In genomic region chr14:34462132-34462893, GRCh38 we compare ENCODE assay signal across 8 cellular contexts. TPM values are rescaled to one million over a fixed set of nuclear protein-coding genes. Genes with fewer than 3 reads are reported as not detected.
A peak's percentile ranks its signal among the peaks of the same experiment; 100 is the strongest.
DNase-seq lines count a peak whose midpoint lies in the region; ATAC-seq, FAIRE-seq and TF ChIP-seq lines count a peak whose summit lies in the region.

Gene SPTSSA (minus strand): TSS chr14:34462240. CDS start chr14:34462207, 33 bp downstream.

- H3K4me2 ChIP-seq in HepG2 (ENCODE audit: low read depth, low read length): peak within 1 kb of the TSS; percentile 100

- intact Hi-C loops in HepG2 (cut with micrococcal nuclease; ENCODE audit: unreplicated experiment): loop anchor here (5.0 to 10.0 kb wide), 3 partner anchors 75 to 522 kb away; partner anchors contain the start of genes EAPP and SRP54

- TF ChIP-seq EP300 in HepG2 (IDR thresholded peaks at IDR 0.05; ENCODE audit: low read depth in 2 of 2, low read length in 2 of 2) (peak; percentile 23 to 55; a peak in 2 of 4 replicates), HepG2 (CRISPR knock-in tag; IDR thresholded peaks at IDR 0.05; ENCODE audit: borderline replicate concordance) (peak; percentile 39; the same call in 1 of the 2 replicates)

- peaks cover 77% of the 10 kb centered on the region for H3K4me1 ChIP-seq in HepG2 (ENCODE audit: insufficient read depth, low read length)

- TF ChIP-seq RAD21 in HepG2 (CRISPR knock-in tag; IDR thresholded peaks at IDR 0.05): peak; percentile 80

- DNase-seq in C1 segment of cervical spinal cord (lab: John Stamatoyannopoulos, UW): peak; percentile 44 to 97 (median 90)
- peak; percentile 98 for DNase-seq in NCI-H69 (lab: John Stamatoyannopoulos, UW)
- DNase-seq in activated CD4-positive, alpha-beta T cell treated with anti-CD3 and anti-CD28 coated beads, Interleukin-2, amount 50 U/mL, for 24 hours (ENCODE audit: low read depth in 1 of 2, low spot score in 1 of 2): peak; percentile 67 to 83
- peak; percentile 93 for DNase-seq in dedifferentiated amniotic fluid mesenchymal stem cell (ENCODE audit: extremely low spot score)
- peak; percentile 90 for DNase-seq in HepG2 (ENCODE audit: low spot score)
- DNase-seq in stimulated activated CD4-positive, alpha-beta T cell treated with anti-CD3 and anti-CD28 coated beads, Interleukin-4, amount 100 ng/mL, for 1 hour: peak; percentile 90

- H4K20me1 ChIP-seq in HepG2 (ENCODE audit: insufficient read depth, low read length): peaks cover 33% of the 10 kb centered on the region

- TF ChIP-seq CTCF in HepG2 (CRISPR knock-in tag; IDR thresholded peaks at IDR 0.05): no peak

- H3K9ac ChIP-seq in HepG2 (ENCODE audit: insufficient read depth, low read depth, low read length): peak within 1 kb of the TSS; percentile 88

- ATAC-seq in GM19372 (IDR thresholded peaks at IDR 0.05; ENCODE audit: low read depth, unreplicated experiment) (peak; percentile 83), HG03521 (IDR thresholded peaks at IDR 0.05; ENCODE audit: unreplicated experiment) (peak; percentile 91), HepG2 (peak; percentile 89)

- BruUV-seq in HepG2 (replicated peaks; lab: Mats Ljungman, UMichigan): no TSS peak

- peaks cover 0 to 4% of the 10 kb centered on the region in 2 experiments; a peak in 1 of 5 replicates for H3K36me3 ChIP-seq in HepG2 (replicated peaks in 1 of 2; ENCODE audit: control insufficient read depth in 1 of 2, insufficient read depth in 2 of 2, low read length in 2 of 2)

- H3K27ac ChIP-seq in HepG2 (ENCODE audit: extremely low read length, insufficient read depth, low read length): peak within 1 kb of the TSS; percentile 77

- in situ Hi-C loops in HepG2 (cut with HindIII; ENCODE audit: extremely low pct_ligation_motif_present, low pct_unique_long_range_greater_than_20kb): loop anchor here (5.0 to 25.0 kb wide), 2 partner anchors 35 to 425 kb away; no protein-coding TSS in a partner anchor

- peak within 1 kb of the TSS; percentile 80 for H2AFZ ChIP-seq in HepG2 (ENCODE audit: low read length)

- H3K79me2 ChIP-seq in HepG2 (ENCODE audit: insufficient read depth, low read length): peaks cover 41% of the 10 kb centered on the region

- TF ChIP-seq POLR2A in HepG2 (IDR thresholded peaks at IDR 0.05; ENCODE audit: insufficient read depth in 1 of 2, low read depth in 2 of 2, low read length in 2 of 2): peak in 1 of 2 experiments; percentile 98; a peak in 2 of 4 replicates

- under 1% methylated on average over 47 of the region's 82 CpGs for WGBS in HepG2 (ENCODE audit: low lambda C conversion rate)

- peak within 1 kb of the TSS; percentile 85 to 95 (median 94) for H3K4me3 ChIP-seq in HepG2 (replicated peaks in 1 of 3; ENCODE audit: insufficient read depth in 1 of 3, low read depth in 2 of 3, low read length in 3 of 3)

- no peaks in the 10 kb centered on the region; a peak in 1 of 5 replicates for H3K27me3 ChIP-seq in HepG2 (ENCODE audit: control insufficient read depth in 1 of 2, insufficient read depth in 2 of 2, low read length in 2 of 2)

- CTCF ChIA-PET in HepG2 (lab: Yijun Ruan, JAX; ENCODE audit: low intra/inter-chr PET ratio, low total read pairs): interaction anchor here (2.2 kb wide), 1 partner anchor 36 kb away, joined by 9 read pairs; no protein-coding TSS in a partner anchor

- no peaks in the 10 kb centered on the region for H3K9me3 ChIP-seq in HepG2 (ENCODE audit: low read length)

- FAIRE-seq in HepG2 (lab: Jason Lieb, UNC): no peak

- POLR2A ChIA-PET in HepG2 (lab: Yijun Ruan, JAX): interaction anchor here (1.0 to 5.9 kb wide), 15 partner anchors 11 to 1858 kb away, joined by 3 to 65 read pairs (median 5); partner anchors contain the start of gene MBIP

TF ChIP-seq in HepG2, 621 proteins besides CTCF, POLR2A, EP300 and RAD21 (continues in another document):
- TF ChIP-seq ZNF552 (CRISPR knock-in tag; IDR thresholded peaks at IDR 0.05; ENCODE audit: borderline replicate concordance) (no peak; the same call in 1 of the 2 replicates), ZNF20 (CRISPR knock-in tag; IDR thresholded peaks at IDR 0.05) (0 out of 2 replicates have a peak, but pooled peaks have one; percentile 94), ATF5 (CRISPR knock-in tag; IDR thresholded peaks at IDR 0.05; ENCODE audit: low read depth) (peak; percentile 34; the same call in 1 of the 2 replicates), ZNF576 (CRISPR knock-in tag; IDR thresholded peaks at IDR 0.05) (peak; percentile 73; the same call in 1 of the 2 replicates), ATM (IDR thresholded peaks at IDR 0.05; ENCODE audit: borderline replicate concordance) (no peak), ZNF839 (CRISPR knock-in tag; IDR thresholded peaks at IDR 0.05; ENCODE audit: borderline replicate concordance) (peak; percentile 79; the same call in 1 of the 2 replicates), ZXDC (CRISPR knock-in tag; IDR thresholded peaks at IDR 0.05) (peak; percentile 98), ATF2 (CRISPR knock-in tag; IDR thresholded peaks at IDR 0.05) (no peak; the same call in none of the 2 replicates), SRY (CRISPR knock-in tag; IDR thresholded peaks at IDR 0.05) (peak; percentile 93), CEBPB (IDR thresholded peaks at IDR 0.05; ENCODE audit: borderline replicate concordance, low read depth, low read length) (no peak), HNRNPUL1 (IDR thresholded peaks at IDR 0.05; ENCODE audit: low read depth, low read length) (no peak), ZNF180 (CRISPR knock-in tag; IDR thresholded peaks at IDR 0.05; ENCODE audit: borderline replicate concordance, low read depth) (no peak; the same call in 1 of the 2 replicates), ZNF383 (CRISPR knock-in tag; IDR thresholded peaks at IDR 0.05; ENCODE audit: borderline replicate concordance) (peak; percentile 75)

RNA-seq across cellular contexts. Expression of gene SPTSSA, which starts in this region (rescaled TPM):
- 19.1 and 26.6 TPM in 2 replicates for total RNA-seq in HepG2 (2016; rRNA removed; fragmentation: Illumina TruSeq; extraction: Trizol)
- total RNA-seq in HepG2 (2016; cell fraction: cytosol; rRNA removed; fragmentation: Illumina TruSeq; extraction: Trizol; ENCODE audit: low read depth): 6.3 and 6.7 TPM in 2 replicates
- total RNA-seq in HepG2 (2016; cell fraction: insoluble cytoplasmic fraction; rRNA removed; fragmentation: Illumina TruSeq; extraction: Trizol): 21.4 and 27.7 TPM in 2 replicates
- 21.8 and 22.7 TPM in 2 replicates for total RNA-seq in HepG2 (2016; cell fraction: membrane; rRNA removed; fragmentation: Illumina TruSeq; extraction: Trizol)
- 17.5 and 18.0 TPM in 2 replicates for total RNA-seq in HepG2 (2016; cell fraction: nucleus; rRNA removed; fragmentation: Illumina TruSeq; extraction: Trizol)
- 71.7 and 86.1 TPM in 2 replicates for polyA plus RNA-seq in HepG2 (2011; rRNA removed)
- polyA plus RNA-seq in HepG2 (2011; cell fraction: cytosol; rRNA removed): 77.8 and 91.0 TPM in 2 replicates
- 27.9 and 29.6 TPM in 2 replicates for polyA plus RNA-seq in HepG2 (2011; cell fraction: nucleus; rRNA removed)
- 81.4 and 85.6 TPM in 2 replicates for polyA plus RNA-seq in HepG2 (2012)
- polyA plus RNA-seq in HepG2 (2016; cell fraction: cytosol; fragmentation: Illumina TruSeq; extraction: Trizol; ENCODE audit: low read depth): 19.6 and 23.2 TPM in 2 replicates
- 98.4 and 103 TPM in 2 replicates for polyA plus RNA-seq in HepG2 (2016; cell fraction: insoluble cytoplasmic fraction; fragmentation: Illumina TruSeq; extraction: Trizol; ENCODE audit: low read depth)
- polyA plus RNA-seq in HepG2 (2016; cell fraction: membrane; fragmentation: Illumina TruSeq; extraction: Trizol; ENCODE audit: low read depth): 54.7 and 54.8 TPM in 2 replicates
- polyA plus RNA-seq in HepG2 (2016; cell fraction: nucleus; fragmentation: Illumina TruSeq; extraction: Trizol; ENCODE audit: insufficient read depth, low read depth): 83.9 and 93.7 TPM in 2 replicates
- 56.5 and 79.5 TPM in 2 replicates for polyA minus RNA-seq in HepG2 (2011; rRNA and poly(A)+ RNA removed; ENCODE audit: low replicate concordance)
- 35.3 and 39.6 TPM in 2 replicates for polyA minus RNA-seq in HepG2 (2011; cell fraction: cytosol; rRNA and poly(A)+ RNA removed)
- polyA minus RNA-seq in HepG2 (2011; cell fraction: nucleus; rRNA and poly(A)+ RNA removed): 15.4 and 17.6 TPM in 2 replicates

Comparison
In these comparisons a context has a peak if more than half of its experiments do, and no peak if none do; other contexts are left out.
1. Peak in every context shown above with its lines: DNase-seq, ATAC-seq, H3K4me3 ChIP-seq and H3K27ac ChIP-seq.